11 cellular contexts compared by ENCODE assay signal in genomic region chr16:19116711-19117449, GRCh38. TPM values are rescaled to one million over a fixed set of nuclear protein-coding genes. Genes with fewer than 3 reads are reported as not detected.
DNase-seq lines count a peak whose midpoint lies in the region; ATAC-seq, FAIRE-seq and TF ChIP-seq lines count a peak whose summit lies in the region.
"Had no signal": no experiment of that assay in that cellular context is flagged by ENCODE, and none has a peak within 500 bp of the region (broad histone marks: within the 10 kb centered on the region; RNA-seq: fewer than 3 reads in every experiment).

No MANE protein-coding gene starts in this region.

- TF ChIP-seq EP300 in K562 (IDR thresholded peaks at IDR 0.05; ENCODE audit: low read length): no peak

- H3K9me3 Mint-ChIP-seq in memory B cell: no peaks in the 10 kb centered on the region

- H3K4me1 Mint-ChIP-seq in memory B cell: peaks cover 24% of the 10 kb centered on the region

- POLR2A ChIA-PET in A673 (lab: Charles Lee; ENCODE audit: low non-redundant PET): no interaction called here
- POLR2A ChIA-PET in K562 (lab: Yijun Ruan, JAX): interaction anchor here (0.6 to 4.0 kb wide), 10 partner anchors 7 to 169 kb away, joined by 3 to 18 read pairs (median 3); partner anchors contain the start of gene CLEC19A

- H3K36me3 ChIP-seq in A673 (ENCODE audit: insufficient read depth, low read length, poor library complexity, severe bottlenecking): no peaks in the 10 kb centered on the region
- H3K36me3 ChIP-seq in K562 (ENCODE audit: control insufficient read depth, insufficient read depth, low read length): no peaks in the 10 kb centered on the region
- H3K36me3 ChIP-seq in body of pancreas (replicated peaks in 1 of 2; ENCODE audit: insufficient read depth in 1 of 2, low read depth in 2 of 2): no peaks in the 10 kb centered on the region

- no TSS peak for BruUV-seq in A673 (replicated peaks; lab: Mats Ljungman, UMichigan)
- BruUV-seq in K562 (replicated peaks; lab: Mats Ljungman, UMichigan): no TSS peak

- no peak overlapping the region for H3K9ac ChIP-seq in K562 (ENCODE audit: insufficient read depth in 1 of 2, low read depth in 2 of 2, low read length in 2 of 2)

- H3K9me3 ChIP-seq in A673 (ENCODE audit: low read depth, low read length, poor library complexity, severe bottlenecking): no peaks in the 10 kb centered on the region
- H3K9me3 ChIP-seq in K562 (replicated peaks; ENCODE audit: control insufficient read depth, insufficient read depth, low read depth, low read length): no peaks in the 10 kb centered on the region
- H3K9me3 ChIP-seq in body of pancreas: no peaks in the 10 kb centered on the region

- H3K27ac ChIP-seq in A673 (ENCODE audit: low read depth, low read length, poor library complexity, severe bottlenecking): peak overlapping the region; percentile 41
- peak overlapping the region; percentile 54 for H3K27ac ChIP-seq in HL-60 (replicated peaks)
- H3K27ac ChIP-seq in K562 (ENCODE audit: extremely low read depth, low read depth, low read length): 0 out of 3 replicates have a peak overlapping the region, but pooled peaks have one; percentile 0
- peak overlapping the region in 1 of 4 donors; percentile 88 for H3K27ac ChIP-seq in body of pancreas

- ATAC-seq in K562 (no peak), memory B cell (ENCODE audit: low read depth) (no peak), body of pancreas (no peak), HG02571 (IDR thresholded peaks at IDR 0.05; ENCODE audit: unreplicated experiment) (no peak), HG02642 (IDR thresholded peaks at IDR 0.05; ENCODE audit: poor library complexity, unreplicated experiment) (no peak)

- TF ChIP-seq RAD21 in K562 (CRISPR knock-in tag; conservative IDR thresholded peaks at IDR 0.05 in 1 of 2, IDR thresholded peaks at IDR 0.05 in 1 of 2): no peak

- 59% methylated on average over 6 of the region's 6 CpGs for WGBS in K562 (ENCODE audit: insufficient coverage, low coverage, missing lambda C conversion rate)
- 37 to 41% methylated on average over 6 of the region's 6 CpGs for WGBS in body of pancreas, 2 donors

- H3K27me3 Mint-ChIP-seq in memory B cell: peaks cover 2% of the 10 kb centered on the region

- H3K4me3 ChIP-seq in A673 (ENCODE audit: low read depth, low read length, poor library complexity, severe bottlenecking): no peak overlapping the region
- no peak overlapping the region for H3K4me3 ChIP-seq in HL-60 (replicated peaks; ENCODE audit: insufficient read depth, low read length)
- H3K4me3 ChIP-seq in K562: no peak overlapping the region
- no peak overlapping the region for H3K4me3 ChIP-seq in body of pancreas

- H3K9me1 ChIP-seq in K562 (ENCODE audit: control insufficient read depth, insufficient read depth, low read length): no peaks in the 10 kb centered on the region

- peak overlapping the region; percentile 2 for H2AFZ ChIP-seq in K562 (ENCODE audit: low read depth, low read length)

- CTCF ChIA-PET in A673 (lab: Charles Lee): no interaction called here
- CTCF ChIA-PET in K562 (lab: Yijun Ruan, JAX; ENCODE audit: low intra/inter-chr PET ratio): no interaction called here

- H3K4me2 ChIP-seq in K562 (ENCODE audit: insufficient read depth, low read length): no peak overlapping the region

- peak overlapping the region; percentile 50 for H3K4me3 Mint-ChIP-seq in memory B cell

- in situ Hi-C loops in K562 (cut with MboI): no loop called here

- DNase-seq in A673 (ENCODE audit: low spot score) (no peak), HL-60 (ENCODE audit: low read depth in 1 of 2, low spot score in 1 of 2) (peak in 1 of 2 experiments; percentile 24), K562 (ENCODE audit: extremely low read depth in 1 of 4, low spot score in 3 of 4) (no peak), memory B cell (ENCODE audit: low spot score in 2 of 2) (no peak), body of pancreas (no peak)
- DNase-seq in stimulated activated naive CD4-positive, alpha-beta T cell treated with Interleukin-2 at 50 U/mL for 16 hours (lab: John Stamatoyannopoulos, UW): no peak
- DNase-seq: DND-41, T1000 had no signal

- no peaks in the 10 kb centered on the region for H3K36me3 Mint-ChIP-seq in memory B cell

- no peaks in the 10 kb centered on the region for H3K79me2 ChIP-seq in K562 (ENCODE audit: control insufficient read depth, insufficient read depth, low read length)

- no peaks in the 10 kb centered on the region for H4K20me1 ChIP-seq in K562 (replicated peaks; ENCODE audit: control insufficient read depth, insufficient read depth, low read length)

- no peak for FAIRE-seq in K562 (lab: Jason Lieb, UNC)
- FAIRE-seq: colon had no signal

- H3K27me3 ChIP-seq in A673 (replicated peaks; ENCODE audit: insufficient read depth, low read depth, low read length, poor library complexity) (no peaks in the 10 kb centered on the region), HL-60 (ENCODE audit: insufficient read depth, poor library complexity, severe bottlenecking) (peaks cover 5% of the 10 kb centered on the region), K562 (ENCODE audit: control insufficient read depth in 2 of 2, insufficient read depth in 2 of 2, low read length in 2 of 2) (no peaks in the 10 kb centered on the region), body of pancreas (no peaks in the 10 kb centered on the region)

- TF ChIP-seq POLR2A in K562 (conservative IDR thresholded peaks at IDR 0.05) (no peak), body of pancreas (IDR thresholded peaks at IDR 0.05) (no peak)

- TF ChIP-seq CTCF in A673 (conservative IDR thresholded peaks at IDR 0.05; ENCODE audit: low read depth, low read length) (no peak), HL-60 (IDR thresholded peaks at IDR 0.05; ENCODE audit: insufficient read depth, low read length) (no peak), K562 (IDR thresholded peaks at IDR 0.05 in 2 of 3, conservative IDR thresholded peaks at IDR 0.05 in 1 of 3; ENCODE audit: insufficient read depth in 2 of 3, low read depth in 1 of 3, low read length in 3 of 3) (no peak), body of pancreas (IDR thresholded peaks at IDR 0.05) (no peak)

- intact Hi-C loops in A673 (cut with micrococcal nuclease; ENCODE audit: unreplicated experiment): no loop called here
- intact Hi-C loops in K562 (cut with micrococcal nuclease): loop anchor here (5.0 kb wide), 1 partner anchor 350 kb away; no protein-coding TSS in a partner anchor
- intact Hi-C loops in body of pancreas (cut with DNase I): no loop called here

- peak overlapping the region; percentile 94 for H3K27ac Mint-ChIP-seq in memory B cell

- peaks cover 47% of the 10 kb centered on the region for H3K4me1 ChIP-seq in A673 (ENCODE audit: insufficient read depth, low read length, poor library complexity, severe bottlenecking)
- H3K4me1 ChIP-seq in K562 (replicated peaks in 1 of 2; ENCODE audit: control insufficient read depth in 2 of 2, insufficient read depth in 2 of 2, low read length in 2 of 2): peaks cover 26 to 37% of the 10 kb centered on the region in 2 experiments
- H3K4me1 ChIP-seq in body of pancreas: peaks cover 59% of the 10 kb centered on the region

RNA-seq across cellular contexts. Expression of gene ITPRIPL2, which starts 3.1 kb away (rescaled TPM):
- total RNA-seq in A673 (2021): 20.2 and 22.8 TPM in 2 replicates
- 1.7 and 2.8 TPM in 2 replicates for total RNA-seq in K562 (2011; cell fraction: chromatin; rRNA removed; ENCODE audit: low replicate concordance)
- 2.4 and 2.8 TPM in 2 replicates for total RNA-seq in K562 (2011; cell fraction: nucleolus; rRNA removed)
- total RNA-seq in K562 (2011; cell fraction: nucleoplasm; rRNA removed): 2.9 and 4.4 TPM in 2 replicates
- total RNA-seq in K562 (2014; rRNA removed): 0.64 and 1.4 TPM in 2 replicates
- total RNA-seq in K562 (2014; rRNA removed; fragmentation: Illumina TruSeq; extraction: Trizol): 0.76 and 0.80 TPM in 2 replicates
- 0.58 and 0.75 TPM in 2 replicates for total RNA-seq in K562 (2015; rRNA removed; fragmentation: Illumina TruSeq; extraction: Trizol)
- total RNA-seq in K562 (2021): 2.1 and 2.2 TPM in 2 replicates
- polyA plus RNA-seq in K562 (2011; rRNA removed): 0.65 and 0.77 TPM in 2 replicates
- 0.65 and 1.1 TPM in 2 replicates for polyA plus RNA-seq in K562 (2011; cell fraction: cytosol; rRNA removed)
- polyA plus RNA-seq in K562 (2011; cell fraction: nucleus; rRNA removed): 0.66 and 1.5 TPM in 2 replicates
- 0.74 and 1.3 TPM in 2 replicates for polyA plus RNA-seq in K562 (2012)
- 0.48 and 0.54 TPM in 2 replicates for polyA plus RNA-seq in K562 (2014; fragmentation: Illumina TruSeq; extraction: Trizol)
- polyA plus RNA-seq in K562 (2014; fragmentation: Nextera tagmentation; extraction: Ambion mirVana): under 1 TPM; 0.04 to 0.11 TPM
- 0.45 and 1.3 TPM in 2 replicates for polyA plus RNA-seq in K562 (2014; rRNA removed)
- polyA minus RNA-seq in K562 (2011; rRNA and poly(A)+ RNA removed): 1.0 and 1.2 TPM in 2 replicates
- polyA minus RNA-seq in K562 (2011; cell fraction: cytosol; rRNA and poly(A)+ RNA removed): 1.2 and 1.8 TPM in 2 replicates
- 1.2 and 1.8 TPM in 2 replicates for polyA minus RNA-seq in K562 (2011; cell fraction: nucleus; rRNA and poly(A)+ RNA removed)
- 10 to 100 TPM; 22.7 to 35.5 TPM for total RNA-seq in body of pancreas

RNA-seq across cellular contexts. Expression of gene COQ7, which starts 49.5 kb away (rescaled TPM):
- total RNA-seq in A673 (2021) (22.7 and 24.3 TPM in 2 replicates), K562 (2014; rRNA removed) (22.1 and 23.3 TPM in 2 replicates), K562 (2014; rRNA removed; fragmentation: Illumina TruSeq; extraction: Trizol) (11.2 and 13.0 TPM in 2 replicates), K562 (2015; rRNA removed; fragmentation: Illumina TruSeq; extraction: Trizol) (12.2 and 13.0 TPM in 2 replicates), K562 (2021) (22.5 and 23.4 TPM in 2 replicates), body of pancreas (1 to 10 TPM; 8.6 to 9.1 TPM)
- total RNA-seq in K562 (2011; cell fraction: chromatin; rRNA removed; ENCODE audit: low replicate concordance): 15.2 and 20.2 TPM in 2 replicates
- 14.1 and 16.3 TPM in 2 replicates for total RNA-seq in K562 (2011; cell fraction: nucleolus; rRNA removed)
- 16.9 and 18.6 TPM in 2 replicates for total RNA-seq in K562 (2011; cell fraction: nucleoplasm; rRNA removed)
- polyA plus RNA-seq in K562 (2011; rRNA removed) (12.2 and 15.2 TPM in 2 replicates), K562 (2014; fragmentation: Illumina TruSeq; extraction: Trizol) (19.6 and 24.0 TPM in 2 replicates), K562 (2014; fragmentation: Nextera tagmentation; extraction: Ambion mirVana) (1 to 10 TPM; 2.3 to 3.5 TPM), K562 (2014; rRNA removed) (26.1 and 33.4 TPM in 2 replicates)
- 10.2 and 11.2 TPM in 2 replicates for polyA plus RNA-seq in K562 (2011; cell fraction: cytosol; rRNA removed)
- polyA plus RNA-seq in K562 (2011; cell fraction: nucleus; rRNA removed): 5.8 and 6.8 TPM in 2 replicates
- polyA plus RNA-seq in K562 (2012): 11.7 and 15.8 TPM in 2 replicates
- polyA minus RNA-seq in K562 (2011; rRNA and poly(A)+ RNA removed): 18.8 and 21.9 TPM in 2 replicates
- polyA minus RNA-seq in K562 (2011; cell fraction: cytosol; rRNA and poly(A)+ RNA removed): 3.1 and 9.2 TPM in 2 replicates
- polyA minus RNA-seq in K562 (2011; cell fraction: nucleus; rRNA and poly(A)+ RNA removed): 7.8 and 10.3 TPM in 2 replicates

RNA-seq across cellular contexts. Expression of gene SYT17, which starts 51.2 kb away (rescaled TPM):
- 0.24 and 0.61 TPM in 2 replicates for total RNA-seq in A673 (2021)
- total RNA-seq in K562 (2011; cell fraction: chromatin; rRNA removed; ENCODE audit: low replicate concordance): not detected in 2 replicates
- not detected in 2 replicates for total RNA-seq in K562 (2011; cell fraction: nucleolus; rRNA removed)
- not detected in 2 replicates for total RNA-seq in K562 (2011; cell fraction: nucleoplasm; rRNA removed)
- total RNA-seq in K562 (2014; rRNA removed): not detected in 2 replicates
- total RNA-seq in K562 (2014; rRNA removed; fragmentation: Illumina TruSeq; extraction: Trizol): not detected in 2 replicates
- total RNA-seq in K562 (2015; rRNA removed; fragmentation: Illumina TruSeq; extraction: Trizol): not detected in 2 replicates
- total RNA-seq in K562 (2021): not detected in 2 replicates
- not detected in 2 replicates for polyA plus RNA-seq in K562 (2011; rRNA removed)
- polyA plus RNA-seq in K562 (2011; cell fraction: cytosol; rRNA removed): not detected in 2 replicates
- polyA plus RNA-seq in K562 (2011; cell fraction: nucleus; rRNA removed): not detected in 2 replicates
- 0.11 TPM in 1 of 2 replicates, not detected in the other for polyA plus RNA-seq in K562 (2012)
- not detected in 2 replicates for polyA plus RNA-seq in K562 (2014; fragmentation: Illumina TruSeq; extraction: Trizol)
- not detected for polyA plus RNA-seq in K562 (2014; fragmentation: Nextera tagmentation; extraction: Ambion mirVana)
- not detected in 2 replicates for polyA plus RNA-seq in K562 (2014; rRNA removed)
- polyA minus RNA-seq in K562 (2011; rRNA and poly(A)+ RNA removed): not detected in 2 replicates
- polyA minus RNA-seq in K562 (2011; cell fraction: cytosol; rRNA and poly(A)+ RNA removed): not detected in 2 replicates
- polyA minus RNA-seq in K562 (2011; cell fraction: nucleus; rRNA and poly(A)+ RNA removed): not detected in 2 replicates
- 1 to 10 TPM; 3.9 to 9.2 TPM for total RNA-seq in body of pancreas
